In the genomic region with DNA sequence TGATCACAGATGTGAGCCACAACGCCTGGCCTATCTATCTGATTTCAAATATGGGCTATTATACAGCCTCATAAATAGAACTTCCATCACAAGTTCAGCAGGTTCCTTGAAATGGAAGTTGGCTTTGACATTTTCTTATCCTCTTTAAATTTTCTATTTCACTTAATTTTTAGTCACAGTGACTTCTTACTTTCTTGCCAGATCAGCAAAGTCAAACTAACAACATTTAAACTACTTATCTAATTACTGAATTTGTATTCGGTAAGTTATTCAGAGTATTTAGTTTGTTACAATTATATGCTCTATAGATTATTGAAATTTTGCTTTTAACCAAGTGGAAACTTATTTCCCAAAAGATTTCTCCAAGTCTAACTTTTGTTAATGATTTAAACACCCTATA, we compare ENCODE assay signal across 2 cellular contexts.
A peak's percentile ranks its signal among the peaks of the same experiment; 100 is the strongest.
TF ChIP-seq lines count a peak whose summit lies in the region.

No MANE protein-coding gene starts in this region.

TF ChIP-seq in HepG2, 621 proteins besides CTCF, POLR2A, EP300 and RAD21 (continued from another document):
- TF ChIP-seq, protein P1, sequence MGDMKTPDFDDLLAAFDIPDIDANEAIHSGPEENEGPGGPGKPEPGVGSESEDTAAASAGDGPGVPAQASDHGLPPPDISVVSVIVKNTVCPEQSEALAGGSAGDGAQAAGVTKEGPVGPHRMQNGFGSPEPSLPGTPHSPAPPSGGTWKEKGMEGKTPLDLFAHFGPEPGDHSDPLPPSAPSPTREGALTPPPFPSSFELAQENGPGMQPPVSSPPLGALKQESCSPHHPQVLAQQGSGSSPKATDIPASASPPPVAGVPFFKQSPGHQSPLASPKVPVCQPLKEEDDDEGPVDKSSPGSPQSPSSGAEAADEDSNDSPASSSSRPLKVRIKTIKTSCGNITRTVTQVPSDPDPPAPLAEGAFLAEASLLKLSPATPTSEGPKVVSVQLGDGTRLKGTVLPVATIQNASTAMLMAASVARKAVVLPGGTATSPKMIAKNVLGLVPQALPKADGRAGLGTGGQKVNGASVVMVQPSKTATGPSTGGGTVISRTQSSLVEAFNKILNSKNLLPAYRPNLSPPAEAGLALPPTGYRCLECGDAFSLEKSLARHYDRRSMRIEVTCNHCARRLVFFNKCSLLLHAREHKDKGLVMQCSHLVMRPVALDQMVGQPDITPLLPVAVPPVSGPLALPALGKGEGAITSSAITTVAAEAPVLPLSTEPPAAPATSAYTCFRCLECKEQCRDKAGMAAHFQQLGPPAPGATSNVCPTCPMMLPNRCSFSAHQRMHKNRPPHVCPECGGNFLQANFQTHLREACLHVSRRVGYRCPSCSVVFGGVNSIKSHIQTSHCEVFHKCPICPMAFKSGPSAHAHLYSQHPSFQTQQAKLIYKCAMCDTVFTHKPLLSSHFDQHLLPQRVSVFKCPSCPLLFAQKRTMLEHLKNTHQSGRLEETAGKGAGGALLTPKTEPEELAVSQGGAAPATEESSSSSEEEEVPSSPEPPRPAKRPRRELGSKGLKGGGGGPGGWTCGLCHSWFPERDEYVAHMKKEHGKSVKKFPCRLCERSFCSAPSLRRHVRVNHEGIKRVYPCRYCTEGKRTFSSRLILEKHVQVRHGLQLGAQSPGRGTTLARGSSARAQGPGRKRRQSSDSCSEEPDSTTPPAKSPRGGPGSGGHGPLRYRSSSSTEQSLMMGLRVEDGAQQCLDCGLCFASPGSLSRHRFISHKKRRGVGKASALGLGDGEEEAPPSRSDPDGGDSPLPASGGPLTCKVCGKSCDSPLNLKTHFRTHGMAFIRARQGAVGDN (CRISPR knock-in tag; IDR thresholded peaks at IDR 0.05): no peak
- TF ChIP-seq, protein P2, sequence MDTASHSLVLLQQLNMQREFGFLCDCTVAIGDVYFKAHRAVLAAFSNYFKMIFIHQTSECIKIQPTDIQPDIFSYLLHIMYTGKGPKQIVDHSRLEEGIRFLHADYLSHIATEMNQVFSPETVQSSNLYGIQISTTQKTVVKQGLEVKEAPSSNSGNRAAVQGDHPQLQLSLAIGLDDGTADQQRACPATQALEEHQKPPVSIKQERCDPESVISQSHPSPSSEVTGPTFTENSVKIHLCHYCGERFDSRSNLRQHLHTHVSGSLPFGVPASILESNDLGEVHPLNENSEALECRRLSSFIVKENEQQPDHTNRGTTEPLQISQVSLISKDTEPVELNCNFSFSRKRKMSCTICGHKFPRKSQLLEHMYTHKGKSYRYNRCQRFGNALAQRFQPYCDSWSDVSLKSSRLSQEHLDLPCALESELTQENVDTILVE (CRISPR knock-in tag; IDR thresholded peaks at IDR 0.05): no peak
- no peak for TF ChIP-seq ZNF530 (CRISPR knock-in tag; IDR thresholded peaks at IDR 0.05; ENCODE audit: low read depth)
- peak in 1 of 2 experiments; percentile 57; a peak in 2 of 4 replicates for TF ChIP-seq MAFK (conservative IDR thresholded peaks at IDR 0.05 in 1 of 2, IDR thresholded peaks at IDR 0.05 in 1 of 2; ENCODE audit: low read length in 2 of 2)
- TF ChIP-seq RAD51 (IDR thresholded peaks at IDR 0.05; ENCODE audit: borderline replicate concordance): no peak

TF ChIP-seq in K562, 482 proteins besides CTCF, POLR2A, EP300 and RAD21:
- TF ChIP-seq, protein P3, sequence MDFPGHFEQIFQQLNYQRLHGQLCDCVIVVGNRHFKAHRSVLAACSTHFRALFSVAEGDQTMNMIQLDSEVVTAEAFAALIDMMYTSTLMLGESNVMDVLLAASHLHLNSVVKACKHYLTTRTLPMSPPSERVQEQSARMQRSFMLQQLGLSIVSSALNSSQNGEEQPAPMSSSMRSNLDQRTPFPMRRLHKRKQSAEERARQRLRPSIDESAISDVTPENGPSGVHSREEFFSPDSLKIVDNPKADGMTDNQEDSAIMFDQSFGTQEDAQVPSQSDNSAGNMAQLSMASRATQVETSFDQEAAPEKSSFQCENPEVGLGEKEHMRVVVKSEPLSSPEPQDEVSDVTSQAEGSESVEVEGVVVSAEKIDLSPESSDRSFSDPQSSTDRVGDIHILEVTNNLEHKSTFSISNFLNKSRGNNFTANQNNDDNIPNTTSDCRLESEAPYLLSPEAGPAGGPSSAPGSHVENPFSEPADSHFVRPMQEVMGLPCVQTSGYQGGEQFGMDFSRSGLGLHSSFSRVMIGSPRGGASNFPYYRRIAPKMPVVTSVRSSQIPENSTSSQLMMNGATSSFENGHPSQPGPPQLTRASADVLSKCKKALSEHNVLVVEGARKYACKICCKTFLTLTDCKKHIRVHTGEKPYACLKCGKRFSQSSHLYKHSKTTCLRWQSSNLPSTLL (IDR thresholded peaks at IDR 0.05): no peak
- TF ChIP-seq C11orf30 (IDR thresholded peaks at IDR 0.05; ENCODE audit: low read depth): peak; percentile 28
- peak; percentile 66 for TF ChIP-seq ZNF316 (IDR thresholded peaks at IDR 0.05)
